In the genomic region with DNA sequence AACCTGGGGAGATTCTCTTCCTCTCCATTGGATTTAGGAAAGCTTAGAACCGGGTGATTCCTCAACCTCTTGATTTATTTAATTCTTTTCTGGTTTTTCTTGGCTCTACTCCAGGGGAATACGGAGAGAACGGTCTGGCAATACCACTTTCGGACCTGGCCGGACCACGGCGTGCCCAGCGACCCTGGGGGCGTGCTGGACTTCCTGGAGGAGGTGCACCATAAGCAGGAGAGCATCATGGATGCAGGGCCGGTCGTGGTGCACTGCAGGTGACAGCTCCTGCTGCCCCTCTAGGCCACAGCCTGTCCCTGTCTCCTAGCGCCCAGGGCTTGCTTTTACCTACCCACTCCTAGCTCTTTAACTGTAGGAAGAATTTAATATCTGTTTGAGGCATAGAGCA, we compare ENCODE assay signal across 28 cellular contexts.
"Had no signal": no experiment of that assay in that cellular context is flagged by ENCODE, and none has a peak within 500 bp of the region (broad histone marks: within the 10 kb centered on the region; RNA-seq: fewer than 3 reads in every experiment).

No MANE protein-coding gene starts in this region.

- H3K9me3 ChIP-seq: stomach, suprapubic skin, testis, thoracic aorta, thyroid gland, tibial artery, tibial nerve, transverse colon, upper lobe of left lung, upper lobe of right lung, uterus, vagina had no signal

- H3K27ac ChIP-seq: stomach, suprapubic skin, testis, thoracic aorta, thyroid gland, tibial artery, tibial nerve, transverse colon, upper lobe of left lung, upper lobe of right lung, uterus, vagina had no signal

- H3K27me3 Mint-ChIP-seq: stimulated activated memory B cell treated with anti-CD40 and anti-IgM and Interleukin-4, amounts not matched to agents 10 μg/mL and 1 μg/mL and 100 μg/mL, for 72 hours; stimulated activated naive CD8-positive, alpha-beta T cell treated with anti-CD3 and anti-CD28 coated beads, Interleukin-15, amount 100 ng/mL, for 72 hours; stimulated activated naive CD8-positive, alpha-beta T cell treated with anti-CD3 and anti-CD28 coated beads, Interleukin-15, Interleukin-2, amounts not matched to agents 100 ng/mL and 50 ng/mL, for 24 hours; type B pancreatic cell had no signal

- H3K4me3 ChIP-seq: stomach, suprapubic skin, testis, thoracic aorta, thyroid gland, tibial artery, tibial nerve, transverse colon, upper lobe of left lung, upper lobe of right lung, uterus, vagina had no signal

- H3K27me3 ChIP-seq: stomach, suprapubic skin, testis, thyroid gland, tibial artery, tibial nerve, transverse colon, upper lobe of left lung, upper lobe of right lung, uterus, vagina had no signal

- H3K36me3 ChIP-seq: uterus had no signal

- H3K27ac Mint-ChIP-seq: stimulated activated effector memory CD8-positive, alpha-beta T cell treated with anti-CD3 and anti-CD28 coated beads, Interleukin-12 subunit alpha, Interleukin-12 subunit beta, amount 100 ng/mL, for 72 hours; stimulated activated memory B cell treated with anti-CD40 and anti-IgM and Interleukin-4, amounts not matched to agents 10 μg/mL and 1 μg/mL and 100 μg/mL, for 72 hours; stimulated activated naive CD8-positive, alpha-beta T cell treated with anti-CD3 and anti-CD28 coated beads, Interleukin-15, amount 100 ng/mL, for 72 hours; stimulated activated naive CD8-positive, alpha-beta T cell treated with anti-CD3 and anti-CD28 coated beads, Interleukin-15, Interleukin-2, amounts not matched to agents 100 ng/mL and 50 ng/mL, for 24 hours; type B pancreatic cell had no signal

- H3K4me1 ChIP-seq: stomach, suprapubic skin, testis, thyroid gland, tibial nerve, transverse colon, upper lobe of left lung, upper lobe of right lung, uterus, vagina had no signal

- FAIRE-seq: urothelium cell line had no signal

- H3K4me3 Mint-ChIP-seq: stimulated activated effector memory CD8-positive, alpha-beta T cell treated with anti-CD3 and anti-CD28 coated beads, Interleukin-12 subunit alpha, Interleukin-12 subunit beta, amount 100 ng/mL, for 72 hours; stimulated activated memory B cell treated with anti-CD40 and anti-IgM and Interleukin-4, amounts not matched to agents 10 μg/mL and 1 μg/mL and 100 μg/mL, for 72 hours; stimulated activated naive CD8-positive, alpha-beta T cell treated with anti-CD3 and anti-CD28 coated beads, Interleukin-15, amount 100 ng/mL, for 72 hours; stimulated activated naive CD8-positive, alpha-beta T cell treated with anti-CD3 and anti-CD28 coated beads, Interleukin-15, Interleukin-2, amounts not matched to agents 100 ng/mL and 50 ng/mL, for 24 hours; type B pancreatic cell had no signal

- H3K4me1 Mint-ChIP-seq: stimulated activated effector memory CD8-positive, alpha-beta T cell treated with anti-CD3 and anti-CD28 coated beads, Interleukin-12 subunit alpha, Interleukin-12 subunit beta, amount 100 ng/mL, for 72 hours; stimulated activated memory B cell treated with anti-CD40 and anti-IgM and Interleukin-4, amounts not matched to agents 10 μg/mL and 1 μg/mL and 100 μg/mL, for 72 hours; stimulated activated naive CD8-positive, alpha-beta T cell treated with anti-CD3 and anti-CD28 coated beads, Interleukin-15, amount 100 ng/mL, for 72 hours had no signal

- H3K9me3 Mint-ChIP-seq: stimulated activated effector memory CD8-positive, alpha-beta T cell treated with anti-CD3 and anti-CD28 coated beads, Interleukin-12 subunit alpha, Interleukin-12 subunit beta, amount 100 ng/mL, for 72 hours; stimulated activated memory B cell treated with anti-CD40 and anti-IgM and Interleukin-4, amounts not matched to agents 10 μg/mL and 1 μg/mL and 100 μg/mL, for 72 hours; stimulated activated naive CD8-positive, alpha-beta T cell treated with anti-CD3 and anti-CD28 coated beads, Interleukin-15, amount 100 ng/mL, for 72 hours; stimulated activated naive CD8-positive, alpha-beta T cell treated with anti-CD3 and anti-CD28 coated beads, Interleukin-15, Interleukin-2, amounts not matched to agents 100 ng/mL and 50 ng/mL, for 24 hours; type B pancreatic cell had no signal

- ATAC-seq: stimulated activated effector memory CD8-positive, alpha-beta T cell treated with anti-CD3 and anti-CD28 coated beads, Interleukin-12 subunit alpha, Interleukin-12 subunit beta, amount 100 ng/mL, for 72 hours; stimulated activated memory B cell treated with anti-CD40 and anti-IgM and Interleukin-4, amounts not matched to agents 10 μg/mL and 1 μg/mL and 100 μg/mL, for 72 hours; stimulated activated naive CD8-positive, alpha-beta T cell treated with anti-CD3 and anti-CD28 coated beads, Interleukin-15, amount 100 ng/mL, for 72 hours; stimulated activated naive CD8-positive, alpha-beta T cell treated with anti-CD3 and anti-CD28 coated beads, Interleukin-15, Interleukin-2, amounts not matched to agents 100 U/mL and 50 U/mL, for 24 hours; upper lobe of right lung had no signal

- DNase-seq: stimulated activated CD4-positive, alpha-beta T cell treated with anti-CD3 and anti-CD28 coated beads, Interleukin-2, amount 100 ng/mL, for 24 hours; stimulated activated CD4-positive, alpha-beta T cell treated with anti-CD3 and anti-CD28 coated beads, Interleukin-2, amount 100 ng/mL, for 48 hours; stimulated activated CD4-positive, alpha-beta T cell treated with anti-CD3 and anti-CD28 coated beads, Interleukin-4, amount 100 ng/mL, for 1 hour; stimulated activated CD4-positive, alpha-beta T cell treated with anti-CD3 and anti-CD28 coated beads, Interleukin-4, amount 100 ng/mL, for 24 hours; stimulated activated CD4-positive, alpha-beta T cell treated with anti-CD3 and anti-CD28 coated beads, Interleukin-4, amount 100 ng/mL, for 4 hours; stimulated activated CD8-positive, alpha-beta memory T cell treated with anti-CD3 and anti-CD28 coated beads, Interleukin-4, amount 100 ng/mL, for 48 hours; stimulated activated naive CD4-positive, alpha-beta T cell; stimulated activated naive CD4-positive, alpha-beta T cell treated with Interleukin-2 at 50 U/mL for 16 hours; stimulated activated naive CD8-positive, alpha-beta T cell treated with anti-CD3 and anti-CD28 coated beads, Interleukin-15, amount 100 ng/mL, for 72 hours; stimulated activated naive CD8-positive, alpha-beta T cell treated with anti-CD3 and anti-CD28 coated beads, Interleukin-15, Interleukin-2, amounts not matched to agents 100 U/mL and 50 U/mL, for 24 hours; stomach; testis; thyroid gland; tibial artery; transverse colon; trophoblast cell; upper lobe of right lung; uterus had no signal
